ENCODE assay signal across 31 cellular contexts in the genomic region with DNA sequence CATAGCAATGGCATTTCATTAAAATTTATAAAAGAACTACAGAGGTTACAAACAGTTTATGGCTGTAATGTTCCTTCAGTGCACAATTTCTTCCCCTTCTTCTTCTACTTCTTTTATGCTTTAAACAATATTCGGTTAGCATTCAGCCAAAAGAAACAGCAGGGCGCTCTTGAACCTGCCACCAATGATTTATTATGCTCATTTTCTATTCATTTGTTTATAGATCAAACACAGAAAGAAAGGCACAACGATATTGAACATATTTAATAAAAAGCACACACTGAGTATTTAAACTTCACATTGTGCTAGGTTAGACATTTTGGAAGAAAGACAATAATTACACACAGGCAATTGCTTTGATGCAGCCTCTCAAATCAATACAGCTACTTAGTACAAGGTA.
A peak's percentile ranks its signal among the peaks of the same experiment; 100 is the strongest.
DNase-seq lines count a peak whose midpoint lies in the region; ATAC-seq, FAIRE-seq and TF ChIP-seq lines count a peak whose summit lies in the region.
"Had no signal": no experiment of that assay in that cellular context is flagged by ENCODE, and none has a peak within 500 bp of the region (broad histone marks: within the 10 kb centered on the region; RNA-seq: fewer than 3 reads in every experiment).

No MANE protein-coding gene starts in this region.

- TF ChIP-seq CTCF in GM10248 (IDR thresholded peaks at IDR 0.05; ENCODE audit: control extremely low read depth, extremely low read depth, low read depth, missing control alignments), result no peak

- ATAC-seq in HG02610 (IDR thresholded peaks at IDR 0.05; ENCODE audit: unreplicated experiment), result no peak
- no peak for ATAC-seq in left colon
- ATAC-seq in activated T-cell treated with anti-CD3 and anti-CD28 coated beads, Interleukin-2, amount 50 U/mL, for 4 hours, result no peak
- ATAC-seq: A549, K562, left lobe of liver, right cardiac atrium had no signal

- H3K4me1 Mint-ChIP-seq in activated T-cell treated with anti-CD3 and anti-CD28 coated beads, Interleukin-2, amount 50 U/mL, for 4 hours (ENCODE audit: low read depth), result no peaks in the 10 kb centered on the region
- H3K4me1 Mint-ChIP-seq: activated CD4-positive, alpha-beta T cell treated with anti-CD3 and anti-CD28 coated beads, Interleukin-2, amount 10 ng/mL, durations not matched to agents 7 days and 5 days; CD4-positive, alpha-beta memory T cell; immature natural killer cell had no signal

- H3K27me3 Mint-ChIP-seq in activated T-cell treated with anti-CD3 and anti-CD28 coated beads, Interleukin-2, amount 50 U/mL, for 4 hours (ENCODE audit: low read depth), result no peaks in the 10 kb centered on the region
- H3K27me3 Mint-ChIP-seq: activated CD4-positive, alpha-beta T cell treated with anti-CD3 and anti-CD28 coated beads, Interleukin-2, amount 10 ng/mL, durations not matched to agents 7 days and 5 days; CD4-positive, alpha-beta memory T cell had no signal

- H3K4me3 Mint-ChIP-seq in activated T-cell treated with anti-CD3 and anti-CD28 coated beads, Interleukin-2, amount 50 U/mL, for 4 hours, result no peak overlapping the region
- H3K4me3 Mint-ChIP-seq: activated CD4-positive, alpha-beta T cell treated with anti-CD3 and anti-CD28 coated beads, Interleukin-2, amount 10 ng/mL, durations not matched to agents 7 days and 5 days; activated naive CD4-positive, alpha-beta T cell treated with anti-CD3 and anti-CD28 coated beads for 36 hours; activated T-helper 1 cell treated with anti-CD3 and anti-CD28 coated beads, Interleukin-12 subunit alpha, Interleukin-12 subunit beta, Interleukin-2, Interleukin-4 antibody, amounts not matched to agents 30 ng/mL and 10 ng/mL and 1 ng/mL, durations not matched to agents 14 hours and 24 hours and 36 hours; CD4-positive, alpha-beta memory T cell; immature natural killer cell had no signal

- DNase-seq in NCI-H1092 treated with DMSO at 0.1 percent for 48 hours (lab: John Stamatoyannopoulos, UW) (peak; percentile 91), NCI-H187 (lab: John Stamatoyannopoulos, UW) (peak; percentile 2 to 83), NCI-H446 treated with DMSO at 0.1 percent for 48 hours (lab: John Stamatoyannopoulos, UW) (peak; percentile 67), left colon (no peak), GM10248 (ENCODE audit: extremely low spot score) (no peak)
- DNase-seq in activated T-cell treated with anti-CD3 and anti-CD28 coated beads, Interleukin-2, amount 50 U/mL, for 4 hours, result no peak
- DNase-seq: activated CD4-positive, alpha-beta T cell treated with anti-CD3 and anti-CD28 coated beads, Interleukin-2, amount 10 ng/mL, durations not matched to agents 7 days and 5 days; activated naive CD4-positive, alpha-beta T cell treated with anti-CD3 and anti-CD28 coated beads for 36 hours; CD4-positive, alpha-beta memory T cell; DMS53; GDM1; H7; hypothalamus; immature natural killer cell; NK-92 treated with Interleukin-12 subunit alpha and Interleukin-12 subunit beta, amount 100 ng/mL, for 24 hours; PC-9; posterior cingulate gyrus; right cardiac atrium; Right ventricle myocardium superior; spleen; T1000; trophoblast cell; WERI-Rb-1 had no signal

- no peaks in the 10 kb centered on the region for H3K36me3 Mint-ChIP-seq in activated T-cell treated with anti-CD3 and anti-CD28 coated beads, Interleukin-2, amount 50 U/mL, for 4 hours (ENCODE audit: insufficient read depth)
- H3K36me3 Mint-ChIP-seq: CD4-positive, alpha-beta memory T cell; immature natural killer cell had no signal

- peak; percentile 3 for FAIRE-seq in A204.1 (lab: Jason Lieb, UNC)
- FAIRE-seq: A549, endothelial cell of umbilical vein, GM19239, K562 had no signal

- POLR2A ChIA-PET in GM10248 (lab: Yijun Ruan, JAX), result no interaction called here

- no peaks in the 10 kb centered on the region for H3K9me3 Mint-ChIP-seq in activated T-cell treated with anti-CD3 and anti-CD28 coated beads, Interleukin-2, amount 50 U/mL, for 4 hours
- H3K9me3 Mint-ChIP-seq: activated CD4-positive, alpha-beta T cell treated with anti-CD3 and anti-CD28 coated beads, Interleukin-2, amount 10 ng/mL, durations not matched to agents 7 days and 5 days; activated naive CD4-positive, alpha-beta T cell treated with anti-CD3 and anti-CD28 coated beads for 36 hours; activated T-helper 1 cell treated with anti-CD3 and anti-CD28 coated beads, Interleukin-12 subunit alpha, Interleukin-12 subunit beta, Interleukin-2, Interleukin-4 antibody, amounts not matched to agents 30 ng/mL and 10 ng/mL and 1 ng/mL, durations not matched to agents 14 hours and 24 hours and 36 hours had no signal

- intact Hi-C loops in left colon (cut with DNase I, micrococcal nuclease), result no loop called here

- CTCF ChIA-PET in GM10248 (lab: Yijun Ruan, JAX), result no interaction called here

Comparison
In these comparisons a context has a peak if more than half of its experiments do, and no peak if none do; other contexts are left out.
1. DNase-seq: peak in NCI-H1092 treated with DMSO at 0.1 percent for 48 hours (single experiment), NCI-H187 (2 of 2) and NCI-H446 treated with DMSO at 0.1 percent for 48 hours (single experiment); none in left colon (0 of 2), GM10248 (single experiment) and activated T-cell treated with anti-CD3 and anti-CD28 coated beads, Interleukin-2, amount 50 U/mL, for 4 hours (single experiment).